Comparison of ENCODE assay signal across 16 cellular contexts in genomic region chr17:69719474-69720048, GRCh38.
DNase-seq lines count a peak whose midpoint lies in the region; ATAC-seq, FAIRE-seq and TF ChIP-seq lines count a peak whose summit lies in the region.
"Had no signal": no experiment of that assay in that cellular context is flagged by ENCODE, and none has a peak within 500 bp of the region (broad histone marks: within the 10 kb centered on the region; RNA-seq: fewer than 3 reads in every experiment).

No MANE protein-coding gene starts in this region.

- ATAC-seq in pancreas = no peak
- no peak for ATAC-seq in HG03139 (IDR thresholded peaks at IDR 0.05; ENCODE audit: unreplicated experiment)
- ATAC-seq: GM12878 had no signal

- DNase-seq in left ventricle myocardium inferior = no peak
- DNase-seq in cardiac septum (ENCODE audit: low spot score) = no peak
- peak; percentile 14 for DNase-seq in dermis blood vessel endothelial cell
- no peak for DNase-seq in pancreas
- no peak for DNase-seq in cortex of kidney (lab: John Stamatoyannopoulos, UW)
- no peak for DNase-seq in T-helper 1 cell
- DNase-seq: Calu3; CD4-positive, alpha-beta T cell; DMS 273 treated with DMSO at 0.1 percent for 48 hours; HCEC 1CT; HFFc6 had no signal

- H3K4me3 ChIP-seq in left ventricle myocardium inferior (no peak overlapping the region), pancreas (no peak overlapping the region)
- H3K4me3 ChIP-seq: BLaER1 treated with 17β-estradiol and CSF1 and Interleukin-3, amounts not matched to agents 10 nM and 100 nM; GM12878 had no signal

- peak; percentile 45 for FAIRE-seq in pancreas (lab: Jason Lieb, UNC)
- FAIRE-seq: GM12878, GM18507 had no signal

- 73 to 82% methylated on average over 8 of the region's 8 CpGs for WGBS in pancreas, 2 donors

- H3K36me3 ChIP-seq in left ventricle myocardium inferior (no peaks in the 10 kb centered on the region), pancreas (no peaks in the 10 kb centered on the region)
- H3K36me3 ChIP-seq: BLaER1 treated with 17β-estradiol and CSF1 and Interleukin-3, amounts not matched to agents 10 nM and 100 nM had no signal

- peak; percentile 14 for TF ChIP-seq CTCF in left ventricle myocardium inferior (IDR thresholded peaks at IDR 0.05; ENCODE audit: borderline replicate concordance)
- no peak for TF ChIP-seq CTCF in pancreas (IDR thresholded peaks at IDR 0.05)

- H3K4me1 ChIP-seq in left ventricle myocardium inferior = no peaks in the 10 kb centered on the region
- H3K4me1 ChIP-seq in pancreas = peaks cover 0 to 24% (median 15%) of the 10 kb centered on the region in 3 donors
- H3K4me1 ChIP-seq: BLaER1 treated with 17β-estradiol and CSF1 and Interleukin-3, amounts not matched to agents 10 nM and 100 nM had no signal

- intact Hi-C loops in left ventricle myocardium inferior (cut with micrococcal nuclease) = loop anchor here (10.0 kb wide), 1 partner anchor 65 kb away; no protein-coding TSS in a partner anchor
- intact Hi-C loops in cardiac septum (cut with DNase I) = no loop called here
- intact Hi-C loops in pancreas (cut with DNase I) = no loop called here

- no peaks in the 10 kb centered on the region for H3K27me3 ChIP-seq in left ventricle myocardium inferior (ENCODE audit: low read depth)
- H3K27me3 ChIP-seq in pancreas = no peaks in the 10 kb centered on the region
- H3K27me3 ChIP-seq: BLaER1 treated with 17β-estradiol and CSF1 and Interleukin-3, amounts not matched to agents 10 nM and 100 nM had no signal

- no peaks in the 10 kb centered on the region for H3K9me3 ChIP-seq in left ventricle myocardium inferior (replicated peaks)
- H3K9me3 ChIP-seq in pancreas = no peaks in the 10 kb centered on the region

- H3K27ac ChIP-seq in left ventricle myocardium inferior (replicated peaks) = no peak overlapping the region
- H3K27ac ChIP-seq in pancreas = no peak overlapping the region
- H3K27ac ChIP-seq: 22Rv1; BLaER1 treated with 17β-estradiol and CSF1 and Interleukin-3, amounts not matched to agents 10 nM and 100 nM had no signal
